22 cellular contexts compared by ENCODE assay signal in the genomic region with DNA sequence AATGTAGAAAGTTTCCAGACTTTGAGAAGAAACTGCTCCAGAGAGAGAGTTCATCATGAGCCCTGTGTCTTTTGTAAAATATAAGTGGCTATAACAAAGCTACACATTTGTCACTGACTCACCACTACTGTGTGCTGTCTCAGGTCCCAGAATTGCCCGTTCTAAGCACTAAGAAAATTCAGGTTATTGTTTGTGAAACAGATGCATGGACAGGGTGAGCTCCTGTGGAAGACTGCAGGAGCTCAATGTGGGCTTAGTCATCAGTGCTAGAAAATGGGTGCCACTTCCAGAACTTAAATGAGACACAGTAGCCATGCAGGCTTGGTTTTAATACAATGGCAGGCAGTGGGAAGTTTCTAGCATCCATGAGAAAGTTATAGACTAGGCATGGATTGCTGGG.
"Had no signal": no experiment of that assay in that cellular context is flagged by ENCODE, and none has a peak within 500 bp of the region (broad histone marks: within the 10 kb centered on the region; RNA-seq: fewer than 3 reads in every experiment).

No MANE protein-coding gene starts in this region.

- H3K27ac Mint-ChIP-seq: endodermal cell; natural killer cell treated with Interleukin-12 subunit alpha and Interleukin-12 subunit beta and Interleukin-15 and Interleukin-18, amount 100 ng/mL, for 72 hours; T-helper 17 cell had no signal

- DNase-seq: activated CD4-positive, alpha-beta T cell treated with anti-CD3 and anti-CD28 coated beads for 1 hour; activated T-cell treated with anti-CD3 and anti-CD28 coated beads, Interleukin-2, amount 50 U/mL, for 1 hour; cortex of kidney; endodermal cell; head of caudate nucleus; hypothalamus; left ventricle myocardium inferior; mammary epithelial cell; midbrain; ovary; spleen; stimulated activated CD4-positive, alpha-beta T cell treated with anti-CD3 and anti-CD28 coated beads, Interleukin-4, amount 100 ng/mL, for 1 hour; stimulated activated naive CD4-positive, alpha-beta T cell treated with Interleukin-2 at 50 U/mL for 16 hours; substantia nigra; SW 1271; T-helper 17 cell; thyroid gland had no signal

- H3K4me1 ChIP-seq: gastroesophageal sphincter, left ventricle myocardium inferior, prostate gland, right atrium auricular region, thyroid gland had no signal

- H3K27me3 Mint-ChIP-seq: natural killer cell treated with Interleukin-12 subunit alpha and Interleukin-12 subunit beta and Interleukin-15 and Interleukin-18, amount 100 ng/mL, for 72 hours; T-helper 17 cell had no signal

- H3K4me3 Mint-ChIP-seq: endodermal cell; natural killer cell treated with Interleukin-12 subunit alpha and Interleukin-12 subunit beta and Interleukin-15 and Interleukin-18, amount 100 ng/mL, for 72 hours; T-helper 17 cell had no signal

- H3K9me3 ChIP-seq: gastroesophageal sphincter, left ventricle myocardium inferior, ovary, prostate gland, right atrium auricular region, spleen, thyroid gland had no signal

- H3K27me3 ChIP-seq: gastroesophageal sphincter, ovary, right atrium auricular region, spleen, thyroid gland had no signal

- H3K27ac ChIP-seq: gastroesophageal sphincter, left ventricle myocardium inferior, ovary, prostate gland, right atrium auricular region, SK-N-MC, thyroid gland had no signal

- H3K9me3 Mint-ChIP-seq: endodermal cell; natural killer cell treated with Interleukin-12 subunit alpha and Interleukin-12 subunit beta and Interleukin-15 and Interleukin-18, amount 100 ng/mL, for 72 hours had no signal

- H3K36me3 ChIP-seq: gastroesophageal sphincter, left ventricle myocardium inferior, ovary, prostate gland, right atrium auricular region, spleen, thyroid gland had no signal

- H3K4me1 Mint-ChIP-seq: endodermal cell had no signal

- ATAC-seq: gastroesophageal sphincter; natural killer cell treated with Interleukin-12 subunit alpha and Interleukin-12 subunit beta and Interleukin-15 and Interleukin-18, amount 100 ng/mL, for 72 hours had no signal

- H3K4me3 ChIP-seq: gastroesophageal sphincter, left ventricle myocardium inferior, ovary, prostate gland, right atrium auricular region, SK-N-MC, spleen, thyroid gland had no signal

- H3K36me3 Mint-ChIP-seq: natural killer cell treated with Interleukin-12 subunit alpha and Interleukin-12 subunit beta and Interleukin-15 and Interleukin-18, amount 100 ng/mL, for 72 hours had no signal
